1 cellular context compared by ENCODE assay signal in the genomic region with DNA sequence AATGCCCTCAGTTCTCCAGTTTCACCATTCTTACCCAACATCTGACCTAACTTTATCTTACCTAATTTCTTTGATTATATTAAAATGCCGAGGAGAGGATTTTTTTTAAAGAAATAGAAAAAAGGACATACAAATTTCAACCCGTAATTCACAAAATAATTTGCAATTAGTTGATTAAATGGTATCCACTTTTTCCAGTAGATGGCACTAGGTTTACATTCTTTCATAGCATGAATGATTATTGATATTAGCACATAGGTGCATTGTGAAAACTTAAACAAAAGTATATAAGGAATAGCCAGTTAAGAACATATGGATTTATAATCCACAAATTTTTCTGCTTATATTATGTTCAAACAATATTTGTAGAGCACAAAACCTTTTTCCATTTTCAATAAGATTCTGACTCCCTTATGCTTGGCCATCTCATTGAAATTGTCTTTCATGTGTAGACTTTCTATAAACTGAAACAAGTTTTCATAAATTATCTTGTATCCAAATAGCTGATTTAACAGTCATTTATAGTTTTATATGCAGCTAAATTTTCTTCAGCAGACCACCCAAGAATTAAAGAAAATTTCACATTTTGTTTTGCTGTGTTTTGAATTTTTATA.
TF ChIP-seq lines count a peak whose summit lies in the region.

No MANE protein-coding gene starts in this region.

TF ChIP-seq in liver, 16 proteins besides CTCF, POLR2A, EP300 and RAD21 (continued from another document):
- TF ChIP-seq, protein P1, sequence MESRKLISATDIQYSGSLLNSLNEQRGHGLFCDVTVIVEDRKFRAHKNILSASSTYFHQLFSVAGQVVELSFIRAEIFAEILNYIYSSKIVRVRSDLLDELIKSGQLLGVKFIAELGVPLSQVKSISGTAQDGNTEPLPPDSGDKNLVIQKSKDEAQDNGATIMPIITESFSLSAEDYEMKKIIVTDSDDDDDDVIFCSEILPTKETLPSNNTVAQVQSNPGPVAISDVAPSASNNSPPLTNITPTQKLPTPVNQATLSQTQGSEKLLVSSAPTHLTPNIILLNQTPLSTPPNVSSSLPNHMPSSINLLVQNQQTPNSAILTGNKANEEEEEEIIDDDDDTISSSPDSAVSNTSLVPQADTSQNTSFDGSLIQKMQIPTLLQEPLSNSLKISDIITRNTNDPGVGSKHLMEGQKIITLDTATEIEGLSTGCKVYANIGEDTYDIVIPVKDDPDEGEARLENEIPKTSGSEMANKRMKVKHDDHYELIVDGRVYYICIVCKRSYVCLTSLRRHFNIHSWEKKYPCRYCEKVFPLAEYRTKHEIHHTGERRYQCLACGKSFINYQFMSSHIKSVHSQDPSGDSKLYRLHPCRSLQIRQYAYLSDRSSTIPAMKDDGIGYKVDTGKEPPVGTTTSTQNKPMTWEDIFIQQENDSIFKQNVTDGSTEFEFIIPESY (IDR thresholded peaks at IDR 0.05), result no peak
- TF ChIP-seq RXRA (IDR thresholded peaks at IDR 0.05) (no peak), HNF4G (IDR thresholded peaks at IDR 0.05) (no peak), SP1 (IDR thresholded peaks at IDR 0.05) (no peak)
- TF ChIP-seq, protein P2, sequence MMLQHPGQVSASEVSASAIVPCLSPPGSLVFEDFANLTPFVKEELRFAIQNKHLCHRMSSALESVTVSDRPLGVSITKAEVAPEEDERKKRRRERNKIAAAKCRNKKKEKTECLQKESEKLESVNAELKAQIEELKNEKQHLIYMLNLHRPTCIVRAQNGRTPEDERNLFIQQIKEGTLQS (IDR thresholded peaks at IDR 0.05), result no peak
TF ChIP-seq in liver: peak in this region for 0.
